5 cellular contexts compared by ENCODE assay signal in the genomic region with DNA sequence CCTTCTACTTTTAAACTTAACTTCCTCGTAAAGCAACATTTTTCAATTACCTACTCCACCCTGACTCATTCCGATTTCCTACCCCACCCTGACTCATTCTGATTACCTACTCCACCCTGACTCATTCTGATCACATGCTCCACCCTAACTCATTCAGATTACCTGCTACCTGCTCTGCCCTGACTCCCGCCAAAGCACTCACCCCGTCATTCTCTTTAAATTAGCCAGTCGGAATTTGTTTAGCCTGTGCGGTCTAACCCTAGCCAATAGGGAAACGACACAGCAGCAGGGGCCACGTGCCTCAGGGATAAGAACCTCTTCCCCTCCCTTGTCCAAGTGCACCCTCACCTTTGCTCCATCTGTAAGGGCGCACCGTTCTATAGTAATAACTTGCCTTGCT. TPM values are rescaled to one million over a fixed set of nuclear protein-coding genes. Genes with fewer than 3 reads are reported as not detected.
"Had no signal": no experiment of that assay in that cellular context is flagged by ENCODE, and none has a peak within 500 bp of the region (broad histone marks: within the 10 kb centered on the region; RNA-seq: fewer than 3 reads in every experiment).

No MANE protein-coding gene starts in this region.

RNA-seq across cellular contexts. Expression of a gene that starts 46.3 kb away (rescaled TPM):
- total RNA-seq: activated CD4-positive, alpha-beta T cell treated with anti-CD3 and anti-CD28 coated beads, Interleukin-2, amount 10 ng/mL, durations not matched to agents 7 days and 5 days; activated CD8-positive, alpha-beta T cell treated with anti-CD3 and anti-CD28 coated beads, Interleukin-2, amount 10 ng/mL, durations not matched to agents 7 days and 5 days; activated naive CD8-positive, alpha-beta T cell treated with anti-CD3 and anti-CD28 coated beads, Interleukin-2, amount 10 ng/mL, durations not matched to agents 7 days and 5 days; activated T-helper 2 cell treated with anti-CD3 and anti-CD28 coated beads, Interferon-gamma antibody, Interleukin-2, Interleukin-4, amounts not matched to agents 10 μg/mL and 5 μg/mL and 100 μg/mL, durations not matched to agents 14 hours and 24 hours and 36 hours had no signal
- polyA plus RNA-seq: naive thymus-derived CD4-positive, alpha-beta T cell had no signal
